In the genomic region with DNA sequence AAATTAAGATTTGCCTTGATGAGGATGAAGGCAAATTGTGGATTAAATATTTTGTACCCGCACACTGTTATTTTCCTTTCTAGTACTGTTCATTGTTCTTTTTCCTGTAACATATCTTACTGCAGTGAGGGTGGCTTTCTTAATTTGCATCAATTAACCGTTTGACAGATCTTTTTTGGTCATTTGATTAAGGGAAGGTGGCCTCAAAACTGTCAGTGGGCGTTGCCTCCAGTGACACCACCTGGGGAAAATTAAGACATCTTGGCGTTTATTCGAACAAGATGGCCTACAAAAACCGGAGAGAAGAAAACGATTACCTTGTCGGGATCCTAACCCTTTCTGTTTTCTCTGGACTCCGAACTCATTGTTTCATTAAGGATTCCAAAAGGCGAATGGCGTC, we compare ENCODE assay signal across 10 cellular contexts. TPM values are rescaled to one million over a fixed set of nuclear protein-coding genes. Genes with fewer than 3 reads are reported as not detected.
DNase-seq lines count a peak whose midpoint lies in the region; ATAC-seq and TF ChIP-seq lines count a peak whose summit lies in the region.
"Had no signal": no experiment of that assay in that cellular context is flagged by ENCODE, and none has a peak within 500 bp of the region (broad histone marks: within the 10 kb centered on the region; RNA-seq: fewer than 3 reads in every experiment).

No MANE protein-coding gene starts in this region.

- TF ChIP-seq POLR2A in ovary (IDR thresholded peaks at IDR 0.05) = no peak

- no peak for TF ChIP-seq EP300 in ovary (IDR thresholded peaks at IDR 0.05)

- H3K4me2 ChIP-seq in skeletal muscle satellite cell (ENCODE audit: low read length) = peak overlapping the region; percentile 85

- H3K9me3 Mint-ChIP-seq in activated CD4-positive, alpha-beta memory T cell treated with anti-CD3 and anti-CD28 coated beads for 36 hours = no peaks in the 10 kb centered on the region

- DNase-seq in GM20000 (ENCODE audit: low spot score) (peak; percentile 15), SJSA1 (ENCODE audit: low read depth in 1 of 2, low spot score in 2 of 2) (no peak), foreskin keratinocyte (no peak), ovary (no peak), NCI-H1105 treated with DMSO at 0.1 percent for 48 hours (lab: John Stamatoyannopoulos, UW) (no peak)
- no peak for DNase-seq in activated CD4-positive, alpha-beta memory T cell treated with anti-CD3 and anti-CD28 coated beads for 36 hours
- no peak for DNase-seq in activated CD4-positive, CD25-positive, alpha-beta regulatory T cell treated with anti-CD3 and anti-CD28 coated beads, Interleukin-2, amount 50 U/mL, for 72 hours
- DNase-seq: NCI-H187 had no signal

- peaks cover 2% of the 10 kb centered on the region for H3K36me3 Mint-ChIP-seq in activated CD4-positive, alpha-beta memory T cell treated with anti-CD3 and anti-CD28 coated beads for 36 hours

- POLR2A ChIA-PET in activated CD4-positive, alpha-beta memory T cell treated with anti-CD3 and anti-CD28 coated beads for 36 hours (lab: Charles Lee) = no interaction called here

- 0 out of 2 replicates have a peak, but pooled peaks cover 2% of the 10 kb centered on the region for H3K9me3 ChIP-seq in SJSA1 (replicated peaks)
- H3K9me3 ChIP-seq in skeletal muscle satellite cell (replicated peaks; ENCODE audit: low read length) = no peaks in the 10 kb centered on the region
- H3K9me3 ChIP-seq in ovary = no peaks in the 10 kb centered on the region
- H3K9me3 ChIP-seq: tibial nerve had no signal

- H3K4me3 Mint-ChIP-seq in activated CD4-positive, alpha-beta memory T cell treated with anti-CD3 and anti-CD28 coated beads for 36 hours = no peak overlapping the region

- intact Hi-C loops in activated CD4-positive, alpha-beta memory T cell treated with anti-CD3 and anti-CD28 coated beads for 36 hours (cut with micrococcal nuclease) = no loop called here
- intact Hi-C loops in ovary (cut with DNase I) = loop anchor here in 3 of 4 donors (5.0 to 10.0 kb wide), 4 partner anchors 1065 to 1095 kb away; no protein-coding TSS in a partner anchor

- no peak for ATAC-seq in foreskin keratinocyte

- no peaks in the 10 kb centered on the region for H3K27me3 ChIP-seq in SJSA1 (replicated peaks)
- H3K27me3 ChIP-seq in foreskin keratinocyte = peaks cover 3% of the 10 kb centered on the region
- peaks cover 5% of the 10 kb centered on the region for H3K27me3 ChIP-seq in skeletal muscle satellite cell (ENCODE audit: control insufficient read depth, insufficient read depth, low read length)
- H3K27me3 ChIP-seq in ovary = no peaks in the 10 kb centered on the region

- peaks cover 55% of the 10 kb centered on the region for H3K36me3 ChIP-seq in SJSA1
- peaks cover 19% of the 10 kb centered on the region for H3K36me3 ChIP-seq in skeletal muscle satellite cell (ENCODE audit: insufficient read depth, low read length)
- H3K36me3 ChIP-seq in ovary = no peaks in the 10 kb centered on the region
- H3K36me3 ChIP-seq: tibial nerve had no signal

- CTCF ChIA-PET in activated CD4-positive, alpha-beta memory T cell treated with anti-CD3 and anti-CD28 coated beads for 36 hours (lab: Charles Lee) = no interaction called here

- peaks cover 11% of the 10 kb centered on the region for H3K4me1 Mint-ChIP-seq in activated CD4-positive, alpha-beta memory T cell treated with anti-CD3 and anti-CD28 coated beads for 36 hours (ENCODE audit: low read depth)

- WGBS in ovary, 3 donors = 88 to 94% (median 92%) methylated on average over 11 of the region's 11 CpGs

- H3K4me1 ChIP-seq in SJSA1 (replicated peaks) (peaks cover 60% of the 10 kb centered on the region), foreskin keratinocyte (peaks cover 51% of the 10 kb centered on the region), skeletal muscle satellite cell (ENCODE audit: control insufficient read depth, insufficient read depth, low read length) (peaks cover 56% of the 10 kb centered on the region), ovary (ENCODE audit: insufficient read depth) (peaks cover 4% of the 10 kb centered on the region)

- TF ChIP-seq CTCF in GM20000 (IDR thresholded peaks at IDR 0.05; ENCODE audit: extremely low read depth, missing control alignments) (no peak), foreskin keratinocyte (conservative IDR thresholded peaks at IDR 0.05) (no peak), ovary (IDR thresholded peaks at IDR 0.05) (no peak)

- H3K27me3 Mint-ChIP-seq in activated CD4-positive, alpha-beta memory T cell treated with anti-CD3 and anti-CD28 coated beads for 36 hours = peaks cover 50% of the 10 kb centered on the region

- H3K27ac Mint-ChIP-seq in activated CD4-positive, alpha-beta memory T cell treated with anti-CD3 and anti-CD28 coated beads for 36 hours = no peak overlapping the region

- peak overlapping the region; percentile 98 for H3K4me3 ChIP-seq in SJSA1
- H3K4me3 ChIP-seq in skeletal muscle satellite cell (ENCODE audit: low read length) = peak overlapping the region; percentile 91
- H3K4me3 ChIP-seq in ovary = no peak overlapping the region

- peak overlapping the region; percentile 85 for H3K9ac ChIP-seq in skeletal muscle satellite cell (ENCODE audit: low read depth, low read length)

- H3K27ac ChIP-seq in SJSA1 (peak overlapping the region; percentile 78), foreskin keratinocyte (peak overlapping the region; percentile 64), ovary (no peak overlapping the region)

RNA-seq across cellular contexts. Expression of gene BASP1, which starts 2.0 kb away (rescaled TPM):
- 445 and 523 TPM in 2 replicates for total RNA-seq in SJSA1 (2014; rRNA removed; shearing (Covaris generic))
- total RNA-seq in foreskin keratinocyte (83.8 and 106 TPM in 2 replicates), ovary (10 to 100 TPM; 18.0 to 59.5 (median 38.3) TPM)
- polyA plus RNA-seq in foreskin keratinocyte (106 and 127 TPM in 2 replicates), ovary (10 to 100 TPM; 39.5 to 59.1 TPM)
- 57.0 and 75.8 TPM in 2 replicates for total RNA-seq in skeletal muscle satellite cell (2012; rRNA removed)
- total RNA-seq in activated CD4-positive, alpha-beta memory T cell treated with anti-CD3 and anti-CD28 coated beads for 36 hours = under 1 TPM; 0.27 to 0.48 TPM

Comparison
In these comparisons a context has a peak if more than half of its experiments do, and no peak if none do; other contexts are left out.
1. H3K27ac ChIP-seq: peak in SJSA1 (single experiment) and foreskin keratinocyte (single experiment); none in ovary (0 of 2).
2. RNA of gene BASP1, which starts 2.0 kb away (total RNA-seq): 445 to 523 TPM in SJSA1, 83.8 to 106 TPM in foreskin keratinocyte and 18.0 to 59.5 TPM in ovary; 0.27 to 0.48 TPM in activated CD4-positive, alpha-beta memory T cell treated with anti-CD3 and anti-CD28 coated beads for 36 hours; every median in the first group is over 10 times any median in the second.